In genomic region chr2:47174731-47175361, GRCh38 we compare ENCODE assay signal across 8 cellular contexts. TPM values are rescaled to one million over a fixed set of nuclear protein-coding genes. Genes with fewer than 3 reads are reported as not detected.
DNase-seq lines count a peak whose midpoint lies in the region; ATAC-seq and TF ChIP-seq lines count a peak whose summit lies in the region.

No MANE protein-coding gene starts in this region.

- DNase-seq in G401 (ENCODE audit: low spot score) (peak; percentile 58), T-helper 17 cell (peak in 2 of 3 donors; percentile 24 to 30), vagina (ENCODE audit: extremely low spot score in 2 of 2) (no peak)

- intact Hi-C loops in vagina (cut with DNase I), result no loop called here

- no peaks in the 10 kb centered on the region for H3K27me3 ChIP-seq in KMS-11 (ENCODE audit: insufficient read depth, low read depth)
- no peaks in the 10 kb centered on the region for H3K27me3 ChIP-seq in endocrine pancreas (ENCODE audit: control insufficient read depth, insufficient read depth, low read length)
- H3K27me3 ChIP-seq in muscle layer of duodenum (ENCODE audit: low read depth, low read length), result no peaks in the 10 kb centered on the region
- H3K27me3 ChIP-seq in vagina, result no peaks in the 10 kb centered on the region

- H3K4me2 ChIP-seq in KMS-11, result peak overlapping the region; percentile 94

- peaks cover 7% of the 10 kb centered on the region for H3K27me3 Mint-ChIP-seq in T-helper 17 cell

- no peak overlapping the region for H2AFZ ChIP-seq in KMS-11 (ENCODE audit: low read depth)

- H3K9me3 ChIP-seq in T-helper 17 cell (ENCODE audit: control insufficient read depth, low read length, poor library complexity, severe bottlenecking) (no peaks in the 10 kb centered on the region), endocrine pancreas (ENCODE audit: control insufficient read depth, low read length) (no peaks in the 10 kb centered on the region), muscle layer of duodenum (ENCODE audit: control insufficient read depth in 1 of 2, low read length in 2 of 2) (no peaks in the 10 kb centered on the region), vagina (no peaks in the 10 kb centered on the region)

- in situ Hi-C loops in G401 (cut with HindIII; ENCODE audit: low sequenced_read_pairs), result no loop called here

- H3K4me1 Mint-ChIP-seq in T-helper 17 cell, result peaks cover 46% of the 10 kb centered on the region

- H3K79me2 ChIP-seq in KMS-11 (ENCODE audit: insufficient read depth, low read depth), result peaks cover 62% of the 10 kb centered on the region

- peaks cover 55% of the 10 kb centered on the region for H4K20me1 ChIP-seq in KMS-11 (ENCODE audit: insufficient read depth)

- peaks cover 7% of the 10 kb centered on the region for H3K36me3 Mint-ChIP-seq in T-helper 17 cell (ENCODE audit: low read depth)

- H3K27ac Mint-ChIP-seq in T-helper 17 cell, result peak overlapping the region; percentile 99

- peaks cover 20% of the 10 kb centered on the region; the same call in 1 of the 2 replicates for H3K36me3 ChIP-seq in KMS-11 (ENCODE audit: insufficient read depth)
- H3K36me3 ChIP-seq in endocrine pancreas (ENCODE audit: control insufficient read depth, insufficient read depth, low read length), result peaks cover 2% of the 10 kb centered on the region
- H3K36me3 ChIP-seq in muscle layer of duodenum (ENCODE audit: control insufficient read depth in 1 of 2, insufficient read depth in 2 of 2, low read length in 2 of 2), result peaks cover 8% of the 10 kb centered on the region in 2 donors
- H3K36me3 ChIP-seq in vagina, result no peaks in the 10 kb centered on the region

- ATAC-seq in T-helper 17 cell, result peak; percentile 22
- ATAC-seq in GM21360 (IDR thresholded peaks at IDR 0.05; ENCODE audit: unreplicated experiment), result no peak
- ATAC-seq in HG03108 (IDR thresholded peaks at IDR 0.05; ENCODE audit: unreplicated experiment), result no peak

- H3K4me1 ChIP-seq in KMS-11 (ENCODE audit: low read depth, poor library complexity, severe bottlenecking) (peaks cover 58% of the 10 kb centered on the region), endocrine pancreas (ENCODE audit: control insufficient read depth, insufficient read depth, low read length) (peaks cover 27% of the 10 kb centered on the region), muscle layer of duodenum (ENCODE audit: control insufficient read depth in 1 of 2, insufficient read depth in 2 of 2, low read length in 2 of 2) (peaks cover 19 to 32% of the 10 kb centered on the region in 2 donors), vagina (peaks cover 60% of the 10 kb centered on the region)

- H3K9ac ChIP-seq in KMS-11 (peak overlapping the region; percentile 99; the same call in 1 of the 2 replicates), endocrine pancreas (ENCODE audit: control insufficient read depth, insufficient read depth, low read length) (peak overlapping the region; percentile 74)

- H3K27ac ChIP-seq in KMS-11 (peak overlapping the region; percentile 96), muscle layer of duodenum (ENCODE audit: low read length) (peak overlapping the region; percentile 99), vagina (peak overlapping the region; percentile 99)

- no peak for TF ChIP-seq POLR2A in vagina (IDR thresholded peaks at IDR 0.05)

- TF ChIP-seq CTCF in KMS-11 (conservative IDR thresholded peaks at IDR 0.05; ENCODE audit: low read depth, low read length) (no peak), vagina (IDR thresholded peaks at IDR 0.05) (no peak)

- peak overlapping the region; percentile 97 for H3K4me3 ChIP-seq in KMS-11 (IDR thresholded peaks at IDR 0.05; ENCODE audit: insufficient read depth, low read depth, low read length)
- H3K4me3 ChIP-seq in endocrine pancreas (ENCODE audit: control insufficient read depth, insufficient read depth, low read length), result peak overlapping the region; percentile 98
- H3K4me3 ChIP-seq in muscle layer of duodenum (ENCODE audit: low read depth in 1 of 2, low read length in 2 of 2), result peak overlapping the region; percentile 95 to 99
- peak overlapping the region; percentile 85 to 93 for H3K4me3 ChIP-seq in vagina

- peak overlapping the region; percentile 96 for H3K4me3 Mint-ChIP-seq in T-helper 17 cell

RNA-seq across cellular contexts. Expression of gene CALM2, which starts 1.5 kb away (rescaled TPM):
- 657 and 774 TPM in 2 replicates for total RNA-seq in G401 (2014; rRNA removed; shearing (Covaris generic))
- total RNA-seq in T-helper 17 cell, result 100 to 1,000 TPM; 184 to 194 TPM
- 278 TPM for total RNA-seq in vagina

RNA-seq across cellular contexts. Expression of gene STPG4, which starts 19.7 kb away (rescaled TPM):
- total RNA-seq in G401 (2014; rRNA removed; shearing (Covaris generic)), result not detected in 2 replicates
- total RNA-seq in T-helper 17 cell (under 1 TPM in 1 of 2 donors, not detected in 1; 0.21 TPM), vagina (2.9 TPM)

Comparison
In these comparisons a context has a peak if more than half of its experiments do, and no peak if none do; other contexts are left out.
1. DNase-seq: peak in G401 (single experiment) and T-helper 17 cell (2 of 3); none in vagina (0 of 2).
2. Peak in every context shown above with its lines, with median percentiles within 50 percentile points of each other: H3K27ac ChIP-seq and H3K4me3 ChIP-seq.